9 cellular contexts compared by ENCODE assay signal in the genomic region with DNA sequence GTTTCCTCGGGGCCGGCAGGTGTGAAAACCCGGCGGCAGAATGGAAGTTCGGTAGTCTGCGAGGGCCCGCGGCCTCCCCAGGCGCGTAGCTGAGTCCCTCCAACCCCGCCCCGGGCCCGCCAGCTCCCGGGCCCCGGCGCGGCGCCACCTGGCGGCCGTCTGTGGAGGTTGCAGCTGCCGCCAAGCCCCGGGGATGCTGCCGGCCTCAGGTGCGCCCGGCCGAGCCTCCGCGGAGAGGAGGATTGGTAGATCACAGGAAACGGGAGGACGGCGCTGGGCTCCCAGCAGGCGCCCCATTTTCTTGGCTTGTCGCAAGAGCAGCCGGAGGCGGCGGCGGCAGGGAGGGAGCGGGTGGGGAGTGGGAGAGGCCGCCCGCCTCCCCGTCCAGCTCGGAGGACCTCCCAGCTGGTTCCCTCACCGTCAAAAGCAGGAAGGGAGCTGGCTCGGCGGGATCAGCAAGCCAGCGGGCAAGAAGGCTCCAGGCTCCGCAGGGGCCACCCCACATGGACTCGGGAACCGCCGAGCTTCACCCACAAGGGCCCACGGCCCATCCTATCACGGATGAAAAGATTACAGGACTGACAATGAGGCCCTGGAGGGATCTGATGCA. TPM values are rescaled to one million over a fixed set of nuclear protein-coding genes. Genes with fewer than 3 reads are reported as not detected.
A peak's percentile ranks its signal among the peaks of the same experiment; 100 is the strongest.
DNase-seq lines count a peak whose midpoint lies in the region; ATAC-seq and TF ChIP-seq lines count a peak whose summit lies in the region.
"Not testable (repeated sequence)": the region's sequence is repeated elsewhere in the genome, so short reads cannot be mapped to it uniquely, and the experiment has no call there.
"Had no signal": no experiment of that assay in that cellular context is flagged by ENCODE, and none has a peak within 500 bp of the region (broad histone marks: within the 10 kb centered on the region; RNA-seq: fewer than 3 reads in every experiment).

No MANE protein-coding gene starts in this region.

- H2AFZ ChIP-seq in HCT116 (ENCODE audit: low read depth, low read length, poor library complexity, severe bottlenecking); osteoblast (ENCODE audit: low read length): not testable (repeated sequence)

- H3K79me2 ChIP-seq in HCT116 (ENCODE audit: insufficient read depth, low read length); osteoblast (ENCODE audit: insufficient read depth, low read length): not testable (repeated sequence)

- H3K9me3 ChIP-seq in HCT116 (ENCODE audit: control insufficient read depth in 1 of 2, insufficient read depth in 1 of 2, low read depth in 1 of 2, low read length in 2 of 2); osteoblast (ENCODE audit: low read depth, low read length): not testable (repeated sequence)

- H3K9me3 Mint-ChIP-seq in activated naive CD4-positive, alpha-beta T cell treated with anti-CD3 and anti-CD28 coated beads, Interleukin-2, amount 10 ng/mL, durations not matched to agents 7 days and 5 days, result not testable (repeated sequence)

- H4K20me1 ChIP-seq in HCT116 (ENCODE audit: insufficient read depth); osteoblast (ENCODE audit: insufficient read depth, low read length): not testable (repeated sequence)

- H3K27ac ChIP-seq in HCT116 (ENCODE audit: low read depth, low read length), result peak overlapping the region; percentile 26; the same call in 1 of the 2 replicates
- not testable (repeated sequence) for H3K27ac ChIP-seq in osteoblast (ENCODE audit: low read depth, low read length)

- peak overlapping the region; percentile 50 for H3K9ac ChIP-seq in HCT116 (ENCODE audit: low read length)

- peak overlapping the region; percentile 51 for H3K4me3 Mint-ChIP-seq in activated naive CD4-positive, alpha-beta T cell treated with anti-CD3 and anti-CD28 coated beads, Interleukin-2, amount 10 ng/mL, durations not matched to agents 7 days and 5 days

- H3K36me3 Mint-ChIP-seq in activated naive CD4-positive, alpha-beta T cell treated with anti-CD3 and anti-CD28 coated beads, Interleukin-2, amount 10 ng/mL, durations not matched to agents 7 days and 5 days, result not testable (repeated sequence)

- peak; percentile 73 for DNase-seq in G401 (ENCODE audit: low spot score)
- not testable (repeated sequence) for DNase-seq in HCT116 (ENCODE audit: low read depth, low spot score)
- peak; percentile 62 for DNase-seq in M059J (ENCODE audit: low read depth)
- DNase-seq in SK-MEL-5 (ENCODE audit: low read depth, low spot score), result peak; percentile 49
- DNase-seq in activated naive CD4-positive, alpha-beta T cell treated with anti-CD3 and anti-CD28 coated beads, Interleukin-2, amount 10 ng/mL, durations not matched to agents 7 days and 5 days, result peak; percentile 82
- DNase-seq in head of caudate nucleus, result peak; percentile 11 to 89 (median 76)
- peak; percentile 90 for DNase-seq in osteoblast (ENCODE audit: insufficient read length, low spot score, missing footprints)
- peak; percentile 13 for DNase-seq in stromal cell of bone marrow (ENCODE audit: low read depth)

- H3K36me3 ChIP-seq in HCT116 (ENCODE audit: control insufficient read depth in 1 of 2, insufficient read depth in 2 of 2, low read length in 2 of 2); osteoblast (ENCODE audit: insufficient read depth, low read length): not testable (repeated sequence)

- intact Hi-C loops in HCT116 (cut with micrococcal nuclease); head of caudate nucleus (cut with DNase I): not testable (repeated sequence)

- not testable (repeated sequence) for BruUV-seq in HCT116 (replicated peaks; lab: Mats Ljungman, UMichigan)

- H3K4me3 ChIP-seq in HCT116 (replicated peaks in 1 of 2; ENCODE audit: low read depth in 1 of 2, low read length in 2 of 2) (peak overlapping the region; percentile 42 to 53), osteoblast (ENCODE audit: insufficient read depth, low read length) (peak overlapping the region; percentile 67)

- H3K27ac Mint-ChIP-seq in activated naive CD4-positive, alpha-beta T cell treated with anti-CD3 and anti-CD28 coated beads, Interleukin-2, amount 10 ng/mL, durations not matched to agents 7 days and 5 days, result not testable (repeated sequence)

- POLR2A ChIA-PET in HCT116 (lab: Charles Lee), result not testable (repeated sequence)

- TF ChIP-seq RAD21 in HCT116 (IDR thresholded peaks at IDR 0.05; ENCODE audit: low read depth), result peak; percentile 22; the same call in 1 of the 2 replicates

- in situ Hi-C loops in G401 (cut with HindIII; ENCODE audit: low sequenced_read_pairs); SK-MEL-5 (cut with HindIII; ENCODE audit: low pct_unique_long_range_greater_than_20kb, low sequenced_read_pairs): not testable (repeated sequence)

- not testable (repeated sequence) for H3K9me2 ChIP-seq in HCT116 (ENCODE audit: insufficient read depth)

- not testable (repeated sequence) for H3K27me3 ChIP-seq in HCT116 (ENCODE audit: insufficient read depth, low read length); osteoblast (ENCODE audit: insufficient read depth, low read length)

- H3K4me2 ChIP-seq in HCT116 (ENCODE audit: low read length) (peak overlapping the region; percentile 61), osteoblast (ENCODE audit: insufficient read depth, low read length) (peak overlapping the region; percentile 64)

- peak; percentile 95 for ATAC-seq in HCT116

- RAD21 ChIA-PET in HCT116 (lab: Charles Lee; ENCODE audit: low non-redundant PET in 1 of 2, low total read pairs in 2 of 2, uncharacterized antibody in 2 of 2, unreplicated experiment in 2 of 2), result not testable (repeated sequence)

- not testable (repeated sequence) for H3K4me1 ChIP-seq in HCT116 (ENCODE audit: control insufficient read depth in 1 of 2, insufficient read depth in 2 of 2, low read length in 2 of 2); osteoblast (ENCODE audit: insufficient read depth, low read length)

- H3K4me1 Mint-ChIP-seq in activated naive CD4-positive, alpha-beta T cell treated with anti-CD3 and anti-CD28 coated beads, Interleukin-2, amount 10 ng/mL, durations not matched to agents 7 days and 5 days, result not testable (repeated sequence)

- TF ChIP-seq POLR2A in HCT116 (IDR thresholded peaks at IDR 0.05; ENCODE audit: borderline replicate concordance, extremely low read depth, insufficient read depth, insufficient read length), result not testable (repeated sequence)

- H3K27me3 Mint-ChIP-seq in activated naive CD4-positive, alpha-beta T cell treated with anti-CD3 and anti-CD28 coated beads, Interleukin-2, amount 10 ng/mL, durations not matched to agents 7 days and 5 days, result not testable (repeated sequence)

- TF ChIP-seq CTCF in HCT116 (IDR thresholded peaks at IDR 0.05 in 2 of 3, conservative IDR thresholded peaks at IDR 0.05 in 1 of 3; ENCODE audit: borderline replicate concordance in 1 of 3, insufficient read depth in 1 of 3, low read depth in 2 of 3, low read length in 2 of 3), result peak in 2 of 3 experiments; percentile 33 to 51; a peak in 3 of 6 replicates
- not testable (repeated sequence) for TF ChIP-seq CTCF in osteoblast (IDR thresholded peaks at IDR 0.05; ENCODE audit: extremely low read depth, low read depth, low read length)

- CTCF ChIA-PET in HCT116 (lab: Charles Lee); activated naive CD4-positive, alpha-beta T cell treated with anti-CD3 and anti-CD28 coated beads, Interleukin-2, amount 10 ng/mL, durations not matched to agents 7 days and 5 days (lab: Charles Lee): not testable (repeated sequence)

RNA-seq across cellular contexts. Expression of a gene that starts 10.5 kb away (rescaled TPM):
- not detected in 2 replicates for total RNA-seq in G401 (2014; rRNA removed; shearing (Covaris generic))
- total RNA-seq in HCT116 (2021; ENCODE audit: unreplicated experiment) (not detected), osteoblast (0.59 TPM in 1 of 2 replicates, not detected in the other)
- polyA plus RNA-seq in HCT116 (2012), result not detected in 2 replicates
- not detected in 2 replicates for total RNA-seq in M059J (2014; rRNA removed; shearing (Covaris generic))
- total RNA-seq in SK-MEL-5 (2014; rRNA removed; shearing (Covaris generic)), result not detected in 2 replicates
- not detected in 2 replicates for polyA plus RNA-seq in SK-MEL-5 (2015; cell fraction: cytosol; rRNA removed)
- not detected in 2 replicates for polyA plus RNA-seq in SK-MEL-5 (2015; cell fraction: nucleus; rRNA removed)
- total RNA-seq: activated CD8-positive, alpha-beta memory T cell treated with anti-CD3 and anti-CD28 coated beads for 36 hours had no signal
